Comparison of ENCODE assay signal across 17 cellular contexts in genomic region chr16:67544844-67545664, GRCh38. TPM values are rescaled to one million over a fixed set of nuclear protein-coding genes. Genes with fewer than 3 reads are reported as not detected.
DNase-seq lines count a peak whose midpoint lies in the region; ATAC-seq, FAIRE-seq and TF ChIP-seq lines count a peak whose summit lies in the region.
"Had no signal": no experiment of that assay in that cellular context is flagged by ENCODE, and none has a peak within 500 bp of the region (broad histone marks: within the 10 kb centered on the region; RNA-seq: fewer than 3 reads in every experiment).

No MANE protein-coding gene starts in this region.

- RAD21 ChIA-PET in GM12878 (lab: Charles Lee; ENCODE audit: unreplicated experiment) = interaction anchor here (0.6 to 5.8 kb wide), 5 partner anchors 9 to 99 kb away, joined by 3 to 102 read pairs (median 4); partner anchors contain the start of gene CARMIL2

- H3F3A ChIP-seq in DOHH2 (ENCODE audit: control insufficient read depth, insufficient read depth) = peaks cover 27% of the 10 kb centered on the region

- WGBS in GM12878 (ENCODE audit: insufficient coverage, insufficient replicate concordance, low lambda C conversion rate, missing lambda C conversion rate) = 54% methylated on average over 15 of the region's 15 CpGs

- peak; percentile 2 for DNase-seq in AG20443 (ENCODE audit: low spot score)
- DNase-seq in GM12878 (ENCODE audit: low read depth, low spot score) = no peak
- DNase-seq in middle frontal gyrus (ENCODE audit: extremely low spot score, low spot score) = peak; percentile 39
- DNase-seq in HAP-1 (ENCODE audit: low spot score in 2 of 2) = no peak
- no peak for DNase-seq in activated CD4-positive, alpha-beta T cell treated with anti-CD3 and anti-CD28 coated beads, Interleukin-2, amount 50 U/mL, for 48 hours
- DNase-seq in NCI-H2107 treated with DMSO at 0.1 percent for 48 hours (lab: John Stamatoyannopoulos, UW; ENCODE audit: unreplicated experiment) = no peak
- DNase-seq in NOMO-1 (lab: John Stamatoyannopoulos, UW; ENCODE audit: unreplicated experiment in 2 of 2) = no peak
- DNase-seq: activated CD8-positive, alpha-beta T cell treated with anti-CD3 and anti-CD28 coated beads, Interleukin-2, amount 10 ng/mL, durations not matched to agents 7 days and 5 days; AML-193; amniotic stem cell; DMS 273 treated with DMSO at 0.1 percent for 48 hours; effector memory CD8-positive, alpha-beta T cell; left cardiac atrium; stimulated activated CD4-positive, alpha-beta T cell treated with anti-CD3 and anti-CD28 coated beads, Interleukin-1b, Interleukin-23, amount 100 ng/mL, for 48 hours; WERI-Rb-1 had no signal

- CTCF ChIA-PET in GM12878 (lab: Yijun Ruan, JAX) = interaction anchor here (0.7 to 5.9 kb wide), 11 partner anchors 10 to 115 kb away, joined by 3 to 138 read pairs (median 4); partner anchors contain the start of genes ACD, ATP6V0D1, CARMIL2 and CTCF

- BruUV-seq in GM12878 (replicated peaks; lab: Mats Ljungman, UMichigan) = no TSS peak

- H3K79me2 ChIP-seq in DOHH2 (ENCODE audit: control insufficient read depth, low read length) (peaks cover 25% of the 10 kb centered on the region), GM12878 (ENCODE audit: control insufficient read depth, insufficient read depth, low read length) (no peaks in the 10 kb centered on the region)

- H3K9me3 ChIP-seq in DOHH2 (ENCODE audit: control insufficient read depth, insufficient read depth, low read length) = no peaks in the 10 kb centered on the region
- no peaks in the 10 kb centered on the region for H3K9me3 ChIP-seq in GM12878 (replicated peaks; ENCODE audit: control insufficient read depth, insufficient read depth, low read length)
- H3K9me3 ChIP-seq in HAP-1 = no peaks in the 10 kb centered on the region
- H3K9me3 ChIP-seq: right lobe of liver had no signal

- H3K36me3 ChIP-seq in DOHH2 (ENCODE audit: control insufficient read depth, low read length) = peaks cover 74% of the 10 kb centered on the region
- H3K36me3 ChIP-seq in GM12878 (ENCODE audit: control insufficient read depth in 2 of 2, insufficient read depth in 2 of 2, low read length in 1 of 2) = peaks cover 10 to 12% of the 10 kb centered on the region in 2 experiments; a peak in 3 of 4 replicates
- H3K36me3 ChIP-seq in HAP-1 (replicated peaks) = peaks cover 75% of the 10 kb centered on the region

- peak overlapping the region; percentile 40 for H3K4me3 ChIP-seq in DOHH2 (ENCODE audit: low read length)
- H3K4me3 ChIP-seq in GM12878 = no peak overlapping the region
- H3K4me3 ChIP-seq in HAP-1 = no peak overlapping the region
- H3K4me3 ChIP-seq: right lobe of liver had no signal

- SMC1A ChIA-PET in GM12878 (lab: Charles Lee; ENCODE audit: uncharacterized antibody, unreplicated experiment) = interaction anchor here (0.9 to 6.2 kb wide), 3 partner anchors 24 to 98 kb away, joined by 3 to 86 read pairs (median 10); partner anchors contain the start of gene CARMIL2

- in situ Hi-C loops in GM12878 (cut with MboI) = loop anchor here (5.0 kb wide), 1 partner anchor 97 kb away; no protein-coding TSS in a partner anchor
- in situ Hi-C loops in HAP-1 (cut with MboI; ENCODE audit: low sequenced_read_pairs) = no loop called here

- TF ChIP-seq POLR2A in GM12878 (IDR thresholded peaks at IDR 0.05; ENCODE audit: low read depth, low read length) = peak; percentile 43

- TF ChIP-seq CTCF in DOHH2 (IDR thresholded peaks at IDR 0.05; ENCODE audit: low read depth, low read length, poor library complexity, severe bottlenecking) = no peak
- no peak for TF ChIP-seq CTCF in GM12878 (IDR thresholded peaks at IDR 0.05 in 2 of 3, conservative IDR thresholded peaks at IDR 0.05 in 1 of 3; ENCODE audit: control insufficient read depth in 2 of 3, extremely low read depth in 1 of 3, insufficient read depth in 1 of 3, low read depth in 3 of 3, low read length in 3 of 3)

- no peak for FAIRE-seq in GM12878 (lab: Jason Lieb, UNC)

- H3K4me1 ChIP-seq in DOHH2 (ENCODE audit: control insufficient read depth, low read length) = peaks cover 83% of the 10 kb centered on the region
- peaks cover 28% of the 10 kb centered on the region for H3K4me1 ChIP-seq in GM12878 (ENCODE audit: control insufficient read depth, insufficient read depth, low read length)
- no peaks in the 10 kb centered on the region for H3K4me1 ChIP-seq in HAP-1

- POLR2A ChIA-PET in GM12878 (lab: Charles Lee) = interaction anchor here (1.2 to 1.4 kb wide), 2 partner anchors 24 to 97 kb away, joined by 3 read pairs; no protein-coding TSS in a partner anchor

- no peak overlapping the region for H3K9ac ChIP-seq in GM12878 (ENCODE audit: control insufficient read depth, insufficient read depth, low read length)

- no peaks in the 10 kb centered on the region for H4K20me1 ChIP-seq in DOHH2 (ENCODE audit: control insufficient read depth, insufficient read depth, low read depth, low read length)
- H4K20me1 ChIP-seq in GM12878 (ENCODE audit: control insufficient read depth, insufficient read depth) = no peaks in the 10 kb centered on the region

- ATAC-seq in GM12878 = no peak
- ATAC-seq: activated CD8-positive, alpha-beta T cell treated with anti-CD3 and anti-CD28 coated beads, Interleukin-2, amount 10 ng/mL, durations not matched to agents 7 days and 5 days; effector memory CD8-positive, alpha-beta T cell; left cardiac atrium; right lobe of liver had no signal

- intact Hi-C loops in GM12878 (cut with micrococcal nuclease; ENCODE audit: unreplicated experiment) = no loop called here

- TF ChIP-seq EP300 in GM12878 (IDR thresholded peaks at IDR 0.05; ENCODE audit: borderline replicate concordance in 1 of 2, control insufficient read depth in 1 of 2, low read depth in 2 of 2, low read length in 2 of 2) = no peak

- H3K27me3 ChIP-seq in DOHH2 (ENCODE audit: control insufficient read depth, low read length) (no peaks in the 10 kb centered on the region), GM12878 (replicated peaks in 1 of 2; ENCODE audit: control insufficient read depth in 2 of 2, insufficient read depth in 2 of 2, low read length in 1 of 2) (no peaks in the 10 kb centered on the region), HAP-1 (ENCODE audit: low read depth) (no peaks in the 10 kb centered on the region)
- H3K27me3 ChIP-seq: right lobe of liver had no signal

- H3K4me2 ChIP-seq in DOHH2 (ENCODE audit: low read length) (peak overlapping the region; percentile 94), GM12878 (ENCODE audit: control insufficient read depth, insufficient read depth) (no peak overlapping the region)

- no peaks in the 10 kb centered on the region for H3K9me2 ChIP-seq in DOHH2 (replicated peaks; ENCODE audit: control insufficient read depth, low read length)

- peak overlapping the region; percentile 99 for H3K27ac ChIP-seq in DOHH2 (ENCODE audit: low read depth, low read length)
- H3K27ac ChIP-seq in GM12878 (ENCODE audit: control insufficient read depth, insufficient read depth) = no peak overlapping the region
- H3K27ac ChIP-seq: right lobe of liver, WERI-Rb-1 had no signal

- H2AFZ ChIP-seq in GM12878 (ENCODE audit: control insufficient read depth, low read depth, low read length) = no peak overlapping the region

- TF ChIP-seq RAD21 in GM12878 (IDR thresholded peaks at IDR 0.05; ENCODE audit: insufficient read depth, low read depth, low read length) = no peak

TF ChIP-seq in GM12878, 131 proteins besides CTCF, POLR2A, EP300 and RAD21 (continues in another document):
- TF ChIP-seq PAX8 (IDR thresholded peaks at IDR 0.05) (no peak), LARP7 (IDR thresholded peaks at IDR 0.05) (no peak)
- TF ChIP-seq, protein P1, sequence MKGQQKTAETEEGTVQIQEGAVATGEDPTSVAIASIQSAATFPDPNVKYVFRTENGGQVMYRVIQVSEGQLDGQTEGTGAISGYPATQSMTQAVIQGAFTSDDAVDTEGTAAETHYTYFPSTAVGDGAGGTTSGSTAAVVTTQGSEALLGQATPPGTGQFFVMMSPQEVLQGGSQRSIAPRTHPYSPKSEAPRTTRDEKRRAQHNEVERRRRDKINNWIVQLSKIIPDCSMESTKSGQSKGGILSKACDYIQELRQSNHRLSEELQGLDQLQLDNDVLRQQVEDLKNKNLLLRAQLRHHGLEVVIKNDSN (IDR thresholded peaks at IDR 0.05; ENCODE audit: borderline replicate concordance, extremely low read length, insufficient read depth, low read depth, low read length) = no peak

RNA-seq across cellular contexts. Expression of gene RIPOR1, which starts 16.4 kb away (rescaled TPM):
- total RNA-seq in GM12878 (2013; cell fraction: nucleolus; rRNA removed) = 30.2 and 35.1 TPM in 2 replicates
- total RNA-seq in GM12878 (2014; rRNA removed) (5.2 and 7.0 TPM in 2 replicates), GM12878 (2014; rRNA removed; fragmentation: Illumina TruSeq; extraction: Trizol) (2.6 and 2.8 TPM in 2 replicates), GM12878 (2021) (28.5 and 37.0 TPM in 2 replicates)
- 6.2 TPM for polyA plus RNA-seq in GM12878 (2011; ENCODE audit: low read depth)
- polyA plus RNA-seq in GM12878 (2011; rRNA removed) (1.2 and 2.0 TPM in 2 replicates), GM12878 (2014; fragmentation: Illumina TruSeq; extraction: Trizol) (7.0 and 7.9 TPM in 2 replicates), GM12878 (2014; fragmentation: Nextera tagmentation; extraction: Ambion mirVana) (under 1 TPM; 0.13 to 0.47 TPM), GM12878 (2014; rRNA removed) (10.5 and 11.6 TPM in 2 replicates), GM12878 (2016; fragmentation: Nextera tagmentation; extraction: Ambion mirVana) (10 to 100 TPM; 12.9 to 15.9 TPM)
- 1.1 and 1.9 TPM in 2 replicates for polyA plus RNA-seq in GM12878 (2011; cell fraction: cytosol; rRNA removed)
- polyA plus RNA-seq in GM12878 (2011; cell fraction: nucleus; rRNA removed) = 23.0 and 23.5 TPM in 2 replicates
- polyA plus RNA-seq in GM12878 (2012) = 21.5 and 24.4 TPM in 2 replicates
- 2.4 and 3.7 TPM in 2 replicates for polyA minus RNA-seq in GM12878 (2011; rRNA and poly(A)+ RNA removed)
- polyA minus RNA-seq in GM12878 (2011; cell fraction: cytosol; rRNA and poly(A)+ RNA removed) = 3.3 and 3.7 TPM in 2 replicates
- 6.7 and 6.8 TPM in 2 replicates for polyA minus RNA-seq in GM12878 (2011; cell fraction: nucleus; rRNA and poly(A)+ RNA removed)

RNA-seq across cellular contexts. Expression of gene CTCF, which starts 17.3 kb away (rescaled TPM):
- 33.8 and 38.5 TPM in 2 replicates for total RNA-seq in GM12878 (2013; cell fraction: nucleolus; rRNA removed)
- 36.7 and 37.3 TPM in 2 replicates for total RNA-seq in GM12878 (2014; rRNA removed)
- 43.8 and 47.9 TPM in 2 replicates for total RNA-seq in GM12878 (2014; rRNA removed; fragmentation: Illumina TruSeq; extraction: Trizol)
- 42.7 and 43.6 TPM in 2 replicates for total RNA-seq in GM12878 (2021)
- 20.5 TPM for polyA plus RNA-seq in GM12878 (2011; ENCODE audit: low read depth)
- polyA plus RNA-seq in GM12878 (2011; rRNA removed) = 36.1 and 40.1 TPM in 2 replicates
- polyA plus RNA-seq in GM12878 (2011; cell fraction: cytosol; rRNA removed) = 30.9 and 31.3 TPM in 2 replicates
- 20.5 and 25.6 TPM in 2 replicates for polyA plus RNA-seq in GM12878 (2011; cell fraction: nucleus; rRNA removed)
- 23.4 and 27.5 TPM in 2 replicates for polyA plus RNA-seq in GM12878 (2012)
- 52.8 and 55.0 TPM in 2 replicates for polyA plus RNA-seq in GM12878 (2014; fragmentation: Illumina TruSeq; extraction: Trizol)
- 10 to 100 TPM in 1 of 2 experiments, 1 to 10 TPM in 1; 9.1 to 18.3 TPM for polyA plus RNA-seq in GM12878 (2014; fragmentation: Nextera tagmentation; extraction: Ambion mirVana)
- 34.7 and 35.8 TPM in 2 replicates for polyA plus RNA-seq in GM12878 (2014; rRNA removed)
- polyA plus RNA-seq in GM12878 (2016; fragmentation: Nextera tagmentation; extraction: Ambion mirVana) = 10 to 100 TPM; 47.5 to 51.6 TPM
- polyA minus RNA-seq in GM12878 (2011; rRNA and poly(A)+ RNA removed) = 47.4 and 57.4 TPM in 2 replicates
- 18.8 and 22.7 TPM in 2 replicates for polyA minus RNA-seq in GM12878 (2011; cell fraction: cytosol; rRNA and poly(A)+ RNA removed)
- polyA minus RNA-seq in GM12878 (2011; cell fraction: nucleus; rRNA and poly(A)+ RNA removed) = 10.6 and 22.3 TPM in 2 replicates

Comparison
In these comparisons a context has a peak if more than half of its experiments do, and no peak if none do; other contexts are left out.
1. DNase-seq: peak in AG20443 (single experiment) and middle frontal gyrus (single experiment); none in GM12878 (single experiment), HAP-1 (0 of 2), activated CD4-positive, alpha-beta T cell treated with anti-CD3 and anti-CD28 coated beads, Interleukin-2, amount 50 U/mL, for 48 hours (0 of 2), NCI-H2107 treated with DMSO at 0.1 percent for 48 hours (single experiment) and NOMO-1 (0 of 2).